8 cellular contexts compared by ENCODE assay signal in the genomic region with DNA sequence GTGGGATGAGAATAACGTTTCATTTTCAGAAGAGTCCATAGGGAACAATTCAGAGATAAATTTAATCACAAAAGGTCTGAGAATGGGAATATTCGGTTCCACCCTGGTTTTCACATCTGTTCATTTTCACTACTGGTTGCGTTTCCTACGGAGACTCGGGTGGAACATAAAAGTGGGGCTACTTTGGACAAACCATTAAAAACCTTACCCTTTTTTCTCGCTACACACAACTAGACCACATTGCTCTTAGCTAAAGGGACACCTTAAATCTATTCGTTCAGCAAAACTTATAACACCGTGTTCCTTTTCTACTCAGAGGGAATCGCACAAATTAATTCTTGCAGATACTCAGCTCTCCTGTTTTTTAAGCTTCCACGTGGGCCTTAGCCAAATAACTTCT. TPM values are rescaled to one million over a fixed set of nuclear protein-coding genes. Genes with fewer than 3 reads are reported as not detected.
A peak's percentile ranks its signal among the peaks of the same experiment; 100 is the strongest.
DNase-seq lines count a peak whose midpoint lies in the region; ATAC-seq lines count a peak whose summit lies in the region.

No MANE protein-coding gene starts in this region.

- peaks cover 53% of the 10 kb centered on the region for H3K4me1 Mint-ChIP-seq in activated CD4-positive, alpha-beta memory T cell treated with anti-CD3 and anti-CD28 coated beads, Interleukin-2, amount 10 ng/mL, durations not matched to agents 7 days and 5 days
- H3K4me1 Mint-ChIP-seq in stimulated activated naive B cell treated with anti-CD40 and anti-IgM and Interleukin-4, amounts not matched to agents 10 μg/mL and 1 μg/mL and 100 μg/mL, for 72 hours: peaks cover 15 to 39% of the 10 kb centered on the region in 2 donors

- H3K9me3 Mint-ChIP-seq in activated CD4-positive, alpha-beta memory T cell treated with anti-CD3 and anti-CD28 coated beads, Interleukin-2, amount 10 ng/mL, durations not matched to agents 7 days and 5 days: no peaks in the 10 kb centered on the region
- no peaks in the 10 kb centered on the region for H3K9me3 Mint-ChIP-seq in stimulated activated naive B cell treated with anti-CD40 and anti-IgM and Interleukin-4, amounts not matched to agents 10 μg/mL and 1 μg/mL and 100 μg/mL, for 72 hours

- H3K4me3 Mint-ChIP-seq in activated CD4-positive, alpha-beta memory T cell treated with anti-CD3 and anti-CD28 coated beads, Interleukin-2, amount 10 ng/mL, durations not matched to agents 7 days and 5 days: no peak overlapping the region
- H3K4me3 Mint-ChIP-seq in stimulated activated naive B cell treated with anti-CD40 and anti-IgM and Interleukin-4, amounts not matched to agents 10 μg/mL and 1 μg/mL and 100 μg/mL, for 72 hours: no peak overlapping the region

- peaks cover 10% of the 10 kb centered on the region for H3K36me3 Mint-ChIP-seq in activated CD4-positive, alpha-beta memory T cell treated with anti-CD3 and anti-CD28 coated beads, Interleukin-2, amount 10 ng/mL, durations not matched to agents 7 days and 5 days (ENCODE audit: low read depth)
- peaks cover 8 to 12% of the 10 kb centered on the region in 2 donors for H3K36me3 Mint-ChIP-seq in stimulated activated naive B cell treated with anti-CD40 and anti-IgM and Interleukin-4, amounts not matched to agents 10 μg/mL and 1 μg/mL and 100 μg/mL, for 72 hours

- no peaks in the 10 kb centered on the region for H3K27me3 Mint-ChIP-seq in activated CD4-positive, alpha-beta memory T cell treated with anti-CD3 and anti-CD28 coated beads, Interleukin-2, amount 10 ng/mL, durations not matched to agents 7 days and 5 days
- H3K27me3 Mint-ChIP-seq in stimulated activated naive B cell treated with anti-CD40 and anti-IgM and Interleukin-4, amounts not matched to agents 10 μg/mL and 1 μg/mL and 100 μg/mL, for 72 hours: peaks cover 0 to 15% of the 10 kb centered on the region in 2 donors

- POLR2A ChIA-PET in activated CD4-positive, alpha-beta memory T cell treated with anti-CD3 and anti-CD28 coated beads, Interleukin-2, amount 10 ng/mL, durations not matched to agents 7 days and 5 days (lab: Charles Lee): interaction anchor here (0.9 to 5.9 kb wide), 17 partner anchors 10 to 1293 kb away, joined by 3 to 106 read pairs (median 5); a partner anchor contains a TSS

- CTCF ChIA-PET in activated CD4-positive, alpha-beta memory T cell treated with anti-CD3 and anti-CD28 coated beads, Interleukin-2, amount 10 ng/mL, durations not matched to agents 7 days and 5 days (lab: Charles Lee): interaction anchor here (0.6 to 4.9 kb wide), 33 partner anchors 8 to 320 kb away, joined by 3 to 138 read pairs (median 6); a partner anchor contains a TSS

- no peak for ATAC-seq in stimulated activated naive B cell treated with anti-CD40 and anti-IgM and Interleukin-4, amounts not matched to agents 10 μg/mL and 1 μg/mL and 100 μg/mL, for 72 hours (replicated peaks)

- peak overlapping the region; percentile 42 for H3K27ac Mint-ChIP-seq in activated CD4-positive, alpha-beta memory T cell treated with anti-CD3 and anti-CD28 coated beads, Interleukin-2, amount 10 ng/mL, durations not matched to agents 7 days and 5 days
- H3K27ac Mint-ChIP-seq in stimulated activated naive B cell treated with anti-CD40 and anti-IgM and Interleukin-4, amounts not matched to agents 10 μg/mL and 1 μg/mL and 100 μg/mL, for 72 hours: peak overlapping the region; percentile 100

- peak; percentile 26 for DNase-seq in NCI-H2227 (lab: John Stamatoyannopoulos, UW; ENCODE audit: unreplicated experiment)
- no peak for DNase-seq in NCI-H2227 treated with DMSO at 0.1 percent for 48 hours (lab: John Stamatoyannopoulos, UW)
- no peak for DNase-seq in activated CD4-positive, alpha-beta memory T cell treated with anti-CD3 and anti-CD28 coated beads, Interleukin-2, amount 10 ng/mL, durations not matched to agents 7 days and 5 days
- peak; percentile 74 for DNase-seq in inferior parietal cortex (ENCODE audit: extremely low spot score)
- DNase-seq in stimulated activated naive B cell treated with anti-CD40 and anti-IgM and Interleukin-4, amounts not matched to agents 10 μg/mL and 1 μg/mL and 100 μg/mL, for 72 hours: no peak
- DNase-seq in AML-193 (lab: John Stamatoyannopoulos, UW): no peak
- DNase-seq in NCI-H82 (lab: John Stamatoyannopoulos, UW): no peak
- DNase-seq in NCI-H1930 (lab: John Stamatoyannopoulos, UW): no peak

RNA-seq across cellular contexts. Expression of a gene that starts 1.0 kb away (rescaled TPM):
- total RNA-seq in activated CD4-positive, alpha-beta memory T cell treated with anti-CD3 and anti-CD28 coated beads, Interleukin-2, amount 10 ng/mL, durations not matched to agents 7 days and 5 days: 10 to 100 TPM; 27.8 to 28.6 TPM

RNA-seq across cellular contexts. Expression of a gene that starts 2.6 kb away (rescaled TPM):
- 10 to 100 TPM; 61.9 to 65.5 TPM for total RNA-seq in activated CD4-positive, alpha-beta memory T cell treated with anti-CD3 and anti-CD28 coated beads, Interleukin-2, amount 10 ng/mL, durations not matched to agents 7 days and 5 days

Comparison
In these comparisons a context has a peak if more than half of its experiments do, and no peak if none do; other contexts are left out.
1. DNase-seq: peak in NCI-H2227 (single experiment) and inferior parietal cortex (single experiment); none in NCI-H2227 treated with DMSO at 0.1 percent for 48 hours (single experiment), activated CD4-positive, alpha-beta memory T cell treated with anti-CD3 and anti-CD28 coated beads, Interleukin-2, amount 10 ng/mL, durations not matched to agents 7 days and 5 days (single experiment), stimulated activated naive B cell treated with anti-CD40 and anti-IgM and Interleukin-4, amounts not matched to agents 10 μg/mL and 1 μg/mL and 100 μg/mL, for 72 hours (single experiment), AML-193 (0 of 2), NCI-H82 (single experiment) and NCI-H1930 (0 of 2).